Comparison of ENCODE assay signal across 9 cellular contexts in genomic region chr1:42847721-42848470, GRCh38. TPM values are rescaled to one million over a fixed set of nuclear protein-coding genes. Genes with fewer than 3 reads are reported as not detected.
DNase-seq lines count a peak whose midpoint lies in the region; ATAC-seq, FAIRE-seq and TF ChIP-seq lines count a peak whose summit lies in the region.
"Had no signal": no experiment of that assay in that cellular context is flagged by ENCODE, and none has a peak within 500 bp of the region (broad histone marks: within the 10 kb centered on the region; RNA-seq: fewer than 3 reads in every experiment).

No MANE protein-coding gene starts in this region.

- peak overlapping the region; percentile 92 for H3K4me3 ChIP-seq in GM06990 (replicated peaks; ENCODE audit: low read depth, low read length)
- peak overlapping the region; percentile 87 for H3K4me3 ChIP-seq in NB4 (ENCODE audit: low read depth, low read length)
- H3K4me3 ChIP-seq in mammary epithelial cell (replicated peaks in 1 of 3; ENCODE audit: insufficient read depth in 1 of 3, low read depth in 2 of 3, low read length in 3 of 3), result peak overlapping the region in 2 of 3 experiments; percentile 77 to 95
- H3K4me3 ChIP-seq in neural progenitor cell, result peak overlapping the region; percentile 78
- H3K4me3 ChIP-seq in kidney (ENCODE audit: low read length in 2 of 2), result peak overlapping the region in 1 of 2 donors; percentile 90
- peak overlapping the region in 5 of 12 donors; percentile 78 to 97 (median 90) for H3K4me3 ChIP-seq in heart left ventricle

- H3K9ac ChIP-seq in mammary epithelial cell (ENCODE audit: insufficient read depth, low read length) (no peak overlapping the region), neural progenitor cell (peak overlapping the region; percentile 57), kidney (ENCODE audit: low read length in 2 of 2) (peak overlapping the region in 1 of 2 donors; percentile 84)

- no peak for TF ChIP-seq CTCF in GM06990 (IDR thresholded peaks at IDR 0.05; ENCODE audit: insufficient read depth, low read length, poor library complexity, severe bottlenecking)
- no peak for TF ChIP-seq CTCF in NB4 (IDR thresholded peaks at IDR 0.05; ENCODE audit: low read depth, low read length)
- TF ChIP-seq CTCF in mammary epithelial cell (conservative IDR thresholded peaks at IDR 0.05 in 1 of 2, IDR thresholded peaks at IDR 0.05 in 1 of 2; ENCODE audit: extremely low read depth in 1 of 2, insufficient read depth in 1 of 2, low read depth in 1 of 2, low read length in 2 of 2), result no peak
- no peak for TF ChIP-seq CTCF in neural progenitor cell (IDR thresholded peaks at IDR 0.05)
- no peak for TF ChIP-seq CTCF in kidney (IDR thresholded peaks at IDR 0.05; ENCODE audit: borderline replicate concordance, extremely low read depth, insufficient read depth)
- no peak for TF ChIP-seq CTCF in heart left ventricle (IDR thresholded peaks at IDR 0.05)

- TF ChIP-seq POLR2A in NB4 (IDR thresholded peaks at IDR 0.05; ENCODE audit: extremely low read depth, insufficient read length), result no peak
- no peak for TF ChIP-seq POLR2A in heart left ventricle (IDR thresholded peaks at IDR 0.05)

- H3K27me3 ChIP-seq in GM06990 (replicated peaks; ENCODE audit: control insufficient read depth, insufficient read depth, low read length) (no peaks in the 10 kb centered on the region), mammary epithelial cell (ENCODE audit: insufficient read depth, low read length) (no peaks in the 10 kb centered on the region), neural progenitor cell (no peaks in the 10 kb centered on the region), heart left ventricle (no peaks in the 10 kb centered on the region)
- H3K27me3 ChIP-seq: SJSA1 had no signal

- CTCF ChIA-PET in mammary epithelial cell (lab: Charles Lee; ENCODE audit: low non-redundant PET), result no interaction called here

- 73% methylated on average over 6 of the region's 6 CpGs for WGBS in mammary epithelial cell (ENCODE audit: low coverage, missing lambda C conversion rate)
- 66 to 82% (median 68%) methylated on average over 6 of the region's 6 CpGs for WGBS in heart left ventricle, 4 donors

- H3K27ac ChIP-seq in mammary epithelial cell (ENCODE audit: insufficient read depth, low read depth, low read length) (no peak overlapping the region), neural progenitor cell (no peak overlapping the region), kidney (ENCODE audit: low read depth in 2 of 2, low read length in 2 of 2) (no peak overlapping the region), heart left ventricle (peak overlapping the region in 1 of 12 donors; percentile 89)
- H3K27ac ChIP-seq: SJSA1 had no signal

- peaks cover 43% of the 10 kb centered on the region for H3K36me3 Mint-ChIP-seq in neural progenitor cell

- peaks cover 9% of the 10 kb centered on the region for H3K4me1 ChIP-seq in mammary epithelial cell (ENCODE audit: insufficient read depth, low read length)
- peaks cover 12% of the 10 kb centered on the region for H3K4me1 ChIP-seq in neural progenitor cell
- H3K4me1 ChIP-seq in kidney (ENCODE audit: control insufficient read depth in 1 of 2, insufficient read depth in 1 of 2, low read depth in 1 of 2, low read length in 2 of 2), result peaks cover 6 to 9% of the 10 kb centered on the region in 2 donors
- peaks cover 0 to 28% (median 16%) of the 10 kb centered on the region in 12 donors for H3K4me1 ChIP-seq in heart left ventricle

- intact Hi-C loops in mammary epithelial cell (cut with micrococcal nuclease) (no loop called here), kidney (cut with DNase I) (no loop called here), heart left ventricle (cut with DNase I) (loop anchor here in 2 of 10 donors (2.0 to 5.0 kb wide), 3 partner anchors 31 to 81 kb away; partner anchors contain the start of genes C1orf50 (in 1 of the 2), ERMAP (in 1 of the 2), P3H1 (in 1 of the 2) and SVBP (in 1 of the 2))

- FAIRE-seq in kidney (lab: Jason Lieb, UNC), result no peak

- peaks cover 16% of the 10 kb centered on the region for H3K4me1 Mint-ChIP-seq in neural progenitor cell

- no peak for ATAC-seq in HG02981 (IDR thresholded peaks at IDR 0.05; ENCODE audit: unreplicated experiment)
- ATAC-seq in heart left ventricle, result no peak

- peaks cover 2% of the 10 kb centered on the region for H3K27me3 Mint-ChIP-seq in neural progenitor cell (ENCODE audit: insufficient read depth, low read depth)

- DNase-seq in GM06990 (ENCODE audit: extremely low read depth, insufficient read length) (no peak), NB4 (ENCODE audit: low read depth) (no peak), mammary epithelial cell (no peak), neural progenitor cell (ENCODE audit: low spot score) (no peak), A172 (ENCODE audit: low spot score) (no peak), kidney (no peak), heart left ventricle (no peak)

- H3K9me3 Mint-ChIP-seq in neural progenitor cell, result peaks cover 20% of the 10 kb centered on the region

- H3K79me2 ChIP-seq in mammary epithelial cell (ENCODE audit: insufficient read depth, low read length) (peaks cover 20% of the 10 kb centered on the region), neural progenitor cell (ENCODE audit: low read depth) (peaks cover 32% of the 10 kb centered on the region)

- peak overlapping the region; percentile 95 for H3K4me3 Mint-ChIP-seq in neural progenitor cell

- BruUV-seq in mammary epithelial cell (replicated peaks; lab: Mats Ljungman, UMichigan), result TSS peak; percentile 8

- H3K4me2 ChIP-seq in mammary epithelial cell (ENCODE audit: insufficient read depth, low read depth, low read length) (peak overlapping the region; percentile 91), neural progenitor cell (peak overlapping the region; percentile 93)

- H3K36me3 ChIP-seq in GM06990 (ENCODE audit: control insufficient read depth, insufficient read depth, low read length), result peaks cover 9% of the 10 kb centered on the region
- H3K36me3 ChIP-seq in mammary epithelial cell (ENCODE audit: insufficient read depth, low read length), result peaks cover 2% of the 10 kb centered on the region
- peaks cover 4% of the 10 kb centered on the region for H3K36me3 ChIP-seq in neural progenitor cell
- H3K36me3 ChIP-seq in kidney (ENCODE audit: control insufficient read depth in 1 of 2, insufficient read depth in 2 of 2, low read length in 2 of 2), result peaks cover 9 to 13% of the 10 kb centered on the region in 2 donors
- peaks cover 2 to 39% (median 20%) of the 10 kb centered on the region in 9 donors for H3K36me3 ChIP-seq in heart left ventricle

- H2AFZ ChIP-seq in mammary epithelial cell (ENCODE audit: low read depth, low read length) (no peak overlapping the region), neural progenitor cell (replicated peaks) (no peak overlapping the region)

- H3F3A ChIP-seq in neural progenitor cell (ENCODE audit: low read depth), result peaks cover 12% of the 10 kb centered on the region

- H3K27ac Mint-ChIP-seq in neural progenitor cell, result no peak overlapping the region

- dilution Hi-C loops in mammary epithelial cell (cut with HindIII; ENCODE audit: low sequenced_read_pairs), result no loop called here

- in situ Hi-C loops in mammary epithelial cell (cut with MboI; ENCODE audit: low sequenced_read_pairs in 2 of 2), result no loop called here

- peaks cover 8% of the 10 kb centered on the region for H3K9me3 ChIP-seq in mammary epithelial cell (replicated peaks; ENCODE audit: insufficient read depth, low read length)
- no peaks in the 10 kb centered on the region for H3K9me3 ChIP-seq in neural progenitor cell (ENCODE audit: low read depth)
- no peaks in the 10 kb centered on the region for H3K9me3 ChIP-seq in kidney (ENCODE audit: control insufficient read depth in 1 of 2, low read length in 2 of 2)
- peaks cover 0 to 12% (median 0%) of the 10 kb centered on the region in 12 donors for H3K9me3 ChIP-seq in heart left ventricle
- H3K9me3 ChIP-seq: SJSA1 had no signal

- no peaks in the 10 kb centered on the region for H4K20me1 ChIP-seq in mammary epithelial cell (ENCODE audit: insufficient read depth, low read length)
- H4K20me1 ChIP-seq in neural progenitor cell (ENCODE audit: low read depth), result peaks cover 14% of the 10 kb centered on the region

RNA-seq across cellular contexts. Expression of gene ZNF691, which starts 1.5 kb away (rescaled TPM):
- 1 to 10 TPM; 7.8 to 8.7 TPM for total RNA-seq in mammary epithelial cell
- polyA plus RNA-seq in mammary epithelial cell, result 7.7 TPM
- polyA minus RNA-seq in mammary epithelial cell, result 7.4 TPM
- total RNA-seq in neural progenitor cell (ENCODE audit: low replicate concordance), result 17.6 and 20.8 TPM in 2 replicates
- total RNA-seq in A172 (2014; rRNA removed; shearing (Covaris generic)), result 4.4 and 9.1 TPM in 2 replicates
- total RNA-seq in kidney, result 11.7 TPM
- polyA plus RNA-seq in kidney (ENCODE audit: insufficient read depth, low read depth, low replicate concordance), result 17.3 TPM
- total RNA-seq in heart left ventricle, result 10 to 100 TPM in 2 of 9 donors, 1 to 10 TPM in 7; 4.9 to 11.6 (median 8.4) TPM
- polyA plus RNA-seq in heart left ventricle, result 1 to 10 TPM; 6.2 to 8.0 TPM

RNA-seq across cellular contexts. Expression of gene SVBP, which starts 30.7 kb away (rescaled TPM):
- total RNA-seq in mammary epithelial cell (10 to 100 TPM in 1 of 2 donors, 1 to 10 TPM in 1; 7.0 to 15.2 TPM), neural progenitor cell (ENCODE audit: low replicate concordance) (55.5 and 103 TPM in 2 replicates), kidney (15.5 TPM), heart left ventricle (10 to 100 TPM; 11.5 to 22.8 (median 15.8) TPM)
- polyA plus RNA-seq in mammary epithelial cell (9.1 TPM), kidney (ENCODE audit: insufficient read depth, low read depth, low replicate concordance) (36.8 TPM), heart left ventricle (10 to 100 TPM; 23.6 to 33.5 TPM)
- 1.1 TPM for polyA minus RNA-seq in mammary epithelial cell
- total RNA-seq in A172 (2014; rRNA removed; shearing (Covaris generic)), result 15.2 and 25.8 TPM in 2 replicates

RNA-seq across cellular contexts. Expression of gene ERMAP, which starts 31.0 kb away (rescaled TPM):
- 10 to 100 TPM; 11.2 to 15.3 TPM for total RNA-seq in mammary epithelial cell
- polyA plus RNA-seq in mammary epithelial cell, result 5.5 TPM
- polyA minus RNA-seq in mammary epithelial cell, result 6.4 TPM
- total RNA-seq in neural progenitor cell (ENCODE audit: low replicate concordance), result 2.2 and 5.5 TPM in 2 replicates
- 6.2 and 7.8 TPM in 2 replicates for total RNA-seq in A172 (2014; rRNA removed; shearing (Covaris generic))
- 13.3 TPM for total RNA-seq in kidney
- polyA plus RNA-seq in kidney (ENCODE audit: insufficient read depth, low read depth, low replicate concordance), result 5.4 TPM
- 1 to 10 TPM; 2.2 to 8.2 (median 5.4) TPM for total RNA-seq in heart left ventricle
- 1 to 10 TPM; 2.6 to 2.8 TPM for polyA plus RNA-seq in heart left ventricle
